1 cellular context compared by ENCODE assay signal in genomic region chr9:2290382-2290781, GRCh38.
TF ChIP-seq lines count a peak whose summit lies in the region.

No MANE protein-coding gene starts in this region.

TF ChIP-seq in GM23338, 12 proteins besides CTCF, POLR2A, EP300 and RAD21 (continued from another document):
- TF ChIP-seq REST (IDR thresholded peaks at IDR 0.05; ENCODE audit: unreplicated experiment) (no peak), ETS1 (IDR thresholded peaks at IDR 0.05) (no peak)
TF ChIP-seq in GM23338: peak in this region for 0.
